ENCODE assay signal across 24 cellular contexts in genomic region chr7:88214456-88214855, GRCh38.
"Had no signal": no experiment of that assay in that cellular context is flagged by ENCODE, and none has a peak within 500 bp of the region (broad histone marks: within the 10 kb centered on the region; RNA-seq: fewer than 3 reads in every experiment).

No MANE protein-coding gene starts in this region.

- H3K4me3 ChIP-seq: adrenal gland, ascending aorta, prostate gland, spleen, thoracic aorta, vagina had no signal

- DNase-seq: activated CD4-positive, alpha-beta T cell treated with anti-CD3 and anti-CD28 coated beads for 48 hours; activated CD8-positive, alpha-beta memory T cell treated with anti-CD3 and anti-CD28 coated beads for 24 hours; activated CD8-positive, alpha-beta memory T cell treated with anti-CD3 and anti-CD28 coated beads, Interleukin-2, amount 50 U/mL, for 4 hours; activated effector memory CD4-positive, alpha-beta T cell treated with anti-CD3 and anti-CD28 coated beads, Interleukin-2, amount 50 U/mL, for 16 hours; activated naive CD4-positive, alpha-beta T cell treated with anti-CD3 and anti-CD28 coated beads, Interleukin-2, amount 50 U/mL, for 16 hours; activated T-cell treated with anti-CD3 and anti-CD28 coated beads, Interleukin-2, amount 50 U/mL, for 72 hours; adrenal gland; central memory CD4-positive, alpha-beta T cell; effector memory CD4-positive, alpha-beta T cell; foreskin melanocyte; hippocampal formation; left ventricle myocardium superior; mammary epithelial cell; natural killer cell; spleen; stimulated activated CD4-positive, alpha-beta T cell treated with anti-CD3 and anti-CD28 coated beads, Interleukin-4, amount 100 ng/mL, for 1 hour; stimulated activated naive CD4-positive, alpha-beta T cell treated with Interleukin-2 at 50 U/mL for 16 hours; T-helper 1 cell had no signal

- FAIRE-seq: endothelial cell of umbilical vein had no signal

- H3K9me3 ChIP-seq: adrenal gland, ascending aorta, prostate gland, spleen, thoracic aorta, vagina had no signal

- ATAC-seq: activated T-cell treated with anti-CD3 and anti-CD28 coated beads, Interleukin-2, amount 50 U/mL, for 72 hours; esophagus mucosa; left ventricle myocardium superior; natural killer cell had no signal

- H3K27ac ChIP-seq: adrenal gland, ascending aorta, prostate gland, spleen, thoracic aorta, vagina had no signal

- H3K4me1 ChIP-seq: prostate gland had no signal

- H3K27me3 ChIP-seq: adrenal gland, ascending aorta, spleen, vagina had no signal
